In genomic region chr7:148712610-148713330, GRCh38 we compare ENCODE assay signal across 10 cellular contexts. TPM values are rescaled to one million over a fixed set of nuclear protein-coding genes. Genes with fewer than 3 reads are reported as not detected.
DNase-seq lines count a peak whose midpoint lies in the region; ATAC-seq and TF ChIP-seq lines count a peak whose summit lies in the region.
"Had no signal": no experiment of that assay in that cellular context is flagged by ENCODE, and none has a peak within 500 bp of the region (broad histone marks: within the 10 kb centered on the region; RNA-seq: fewer than 3 reads in every experiment).

No MANE protein-coding gene starts in this region.

- no peaks in the 10 kb centered on the region for H3K27me3 Mint-ChIP-seq in WTC11 (ENCODE audit: low read depth)

- peak overlapping the region; percentile 10; the same call in 1 of the 2 replicates for H3K27ac Mint-ChIP-seq in WTC11

- POLR2A ChIA-PET in WTC11 (lab: Charles Lee), result no interaction called here

- peaks cover 4% of the 10 kb centered on the region for H3K9me3 Mint-ChIP-seq in WTC11

- TF ChIP-seq CTCF in WTC11 (IDR thresholded peaks at IDR 0.05), result no peak
- no peak for TF ChIP-seq CTCF in GM10266 (IDR thresholded peaks at IDR 0.05; ENCODE audit: control insufficient read depth, insufficient read depth, low read depth, missing control alignments)

- no peaks in the 10 kb centered on the region; the same call in 1 of the 2 replicates for H3K36me3 Mint-ChIP-seq in WTC11

- intact Hi-C loops in left cardiac atrium (cut with DNase I), result no loop called here
- intact Hi-C loops in Right ventricle myocardium inferior (cut with DNase I), result no loop called here

- no peak for DNase-seq in left cardiac atrium
- DNase-seq in Right ventricle myocardium inferior (ENCODE audit: missing footprints), result no peak
- DNase-seq in WTC11 (ENCODE audit: low spot score), result no peak
- DNase-seq in NCI-H524 (lab: John Stamatoyannopoulos, UW), result no peak
- no peak for DNase-seq in AG08395 (ENCODE audit: low spot score)
- DNase-seq in NCI-H2081 treated with DMSO at 0.1 percent for 48 hours (lab: John Stamatoyannopoulos, UW), result no peak
- no peak for DNase-seq in GM10266 (ENCODE audit: extremely low spot score)
- DNase-seq: stimulated activated CD4-positive, alpha-beta T cell treated with anti-CD3 and anti-CD28 coated beads, Interleukin-12 subunit alpha, Interleukin-12 subunit beta, amount 100 ng/mL, for 4 hours had no signal

- no peak overlapping the region for H3K4me3 Mint-ChIP-seq in WTC11

- ATAC-seq in left cardiac atrium, result peak; percentile 53 to 79
- no peak for ATAC-seq in Right ventricle myocardium inferior
- peak; percentile 45 for ATAC-seq in HG02870 (IDR thresholded peaks at IDR 0.05; ENCODE audit: unreplicated experiment)
- no peak for ATAC-seq in WTC11
- ATAC-seq: Panc1 had no signal

- peaks cover 54% of the 10 kb centered on the region for H3K4me1 Mint-ChIP-seq in WTC11

- CTCF ChIA-PET in WTC11 (lab: Charles Lee), result interaction anchor here (0.7 to 1.2 kb wide), 2 partner anchors 10 to 34 kb away, joined by 3 to 4 read pairs; no protein-coding TSS in a partner anchor

TF ChIP-seq in WTC11, 78 proteins besides CTCF, POLR2A, EP300 and RAD21:
- TF ChIP-seq GTF2I (CRISPR knock-in tag; conservative IDR thresholded peaks at IDR 0.05) (no peak), CDX4 (CRISPR knock-in tag; IDR thresholded peaks at IDR 0.05; ENCODE audit: borderline replicate concordance) (no peak), TEAD1 (CRISPR knock-in tag; IDR thresholded peaks at IDR 0.05) (no peak), ATF2 (CRISPR knock-in tag; IDR thresholded peaks at IDR 0.05; ENCODE audit: borderline replicate concordance, low read depth) (no peak), NR2C2 (CRISPR knock-in tag; IDR thresholded peaks at IDR 0.05) (no peak), ERG (CRISPR knock-in tag; IDR thresholded peaks at IDR 0.05) (no peak), ZNF219 (CRISPR knock-in tag; IDR thresholded peaks at IDR 0.05; ENCODE audit: borderline replicate concordance) (no peak), FOXP4 (CRISPR knock-in tag; IDR thresholded peaks at IDR 0.05) (no peak), USF2 (CRISPR knock-in tag; IDR thresholded peaks at IDR 0.05) (no peak), GABPB1 (CRISPR knock-in tag; IDR thresholded peaks at IDR 0.05) (no peak), ATF3 (CRISPR knock-in tag; conservative IDR thresholded peaks at IDR 0.05) (no peak), HMGA2 (CRISPR knock-in tag; IDR thresholded peaks at IDR 0.05) (no peak), SMAD4 (CRISPR knock-in tag; IDR thresholded peaks at IDR 0.05) (no peak), NFATC4 (CRISPR knock-in tag; IDR thresholded peaks at IDR 0.05) (no peak), FOXP1 (CRISPR knock-in tag; IDR thresholded peaks at IDR 0.05; ENCODE audit: borderline replicate concordance) (no peak), OVOL2 (CRISPR knock-in tag; IDR thresholded peaks at IDR 0.05; ENCODE audit: borderline replicate concordance) (no peak), CBFB (CRISPR knock-in tag; IDR thresholded peaks at IDR 0.05; ENCODE audit: low read depth) (no peak), ZMAT4 (CRISPR knock-in tag; IDR thresholded peaks at IDR 0.05) (no peak), TP53 (CRISPR knock-in tag; IDR thresholded peaks at IDR 0.05) (no peak)

RNA-seq across cellular contexts. Expression of gene CUL1, which starts 14.1 kb away (rescaled TPM):
- total RNA-seq in left cardiac atrium, result 10 to 100 TPM; 40.8 to 52.2 TPM
- 46.4 TPM for total RNA-seq in Right ventricle myocardium inferior
- 50.5 to 54.1 TPM (median 53.3 TPM) in 3 replicates for total RNA-seq in WTC11 (2021)

Comparison
In these comparisons a context has a peak if more than half of its experiments do, and no peak if none do; other contexts are left out.
1. ATAC-seq: peak in left cardiac atrium (2 of 2) and HG02870 (single experiment); none in Right ventricle myocardium inferior (single experiment) and WTC11 (single experiment).